ENCODE assay signal across 13 cellular contexts in the genomic region with DNA sequence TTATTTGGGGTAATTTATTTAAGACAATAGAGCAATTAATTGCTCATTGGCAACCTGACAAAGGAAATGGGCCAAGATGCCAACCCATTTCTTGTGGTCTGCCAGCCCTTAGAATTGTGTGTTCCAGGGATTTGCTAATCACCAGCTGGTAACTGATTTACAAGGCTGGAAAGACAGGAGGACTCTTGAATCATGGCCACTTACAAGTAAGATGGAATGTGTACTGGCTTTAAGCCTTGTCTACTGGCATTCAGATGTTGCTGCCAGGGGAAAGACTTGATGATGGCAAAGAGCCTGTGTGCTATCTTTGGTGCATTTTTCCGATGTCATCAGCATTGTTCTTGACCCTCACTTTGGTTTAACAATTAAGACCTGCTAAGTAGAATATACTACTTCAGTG.
DNase-seq lines count a peak whose midpoint lies in the region; ATAC-seq and TF ChIP-seq lines count a peak whose summit lies in the region.
"Had no signal": no experiment of that assay in that cellular context is flagged by ENCODE, and none has a peak within 500 bp of the region (broad histone marks: within the 10 kb centered on the region; RNA-seq: fewer than 3 reads in every experiment).

No MANE protein-coding gene starts in this region.

- no peaks in the 10 kb centered on the region for H4K20me1 ChIP-seq in SK-N-SH (ENCODE audit: insufficient read depth)

- intact Hi-C loops in left cardiac atrium (cut with DNase I) = no loop called here
- intact Hi-C loops in gastrocnemius medialis (cut with DNase I; ENCODE audit: low total_unique reads) = no loop called here

- H3K27ac ChIP-seq in SK-N-SH (ENCODE audit: low read depth in 2 of 2, low read length in 1 of 2) = no peak overlapping the region
- peak overlapping the region in 1 of 4 donors; percentile 12 for H3K27ac ChIP-seq in gastrocnemius medialis
- H3K27ac ChIP-seq: transverse colon had no signal

- H3K9me3 ChIP-seq in SK-N-SH = no peaks in the 10 kb centered on the region
- H3K9me3 ChIP-seq in gastrocnemius medialis = no peaks in the 10 kb centered on the region
- H3K9me3 ChIP-seq: transverse colon had no signal

- H3K27me3 ChIP-seq in SK-N-SH (ENCODE audit: insufficient read depth) (no peaks in the 10 kb centered on the region), gastrocnemius medialis (no peaks in the 10 kb centered on the region)
- H3K27me3 ChIP-seq: transverse colon had no signal

- peak; percentile 6 for DNase-seq in DMS79 treated with DMSO at 0.1 percent for 48 hours (lab: John Stamatoyannopoulos, UW)
- DNase-seq in DMS79 (lab: John Stamatoyannopoulos, UW) = no peak
- DNase-seq in SK-N-SH = no peak
- DNase-seq in left cardiac atrium = no peak
- no peak for DNase-seq in gastrocnemius medialis
- no peak for DNase-seq in middle frontal gyrus (ENCODE audit: extremely low spot score, low spot score)
- DNase-seq in activated CD4-positive, CD25-positive, alpha-beta regulatory T cell treated with anti-CD3 and anti-CD28 coated beads, Interleukin-2, amount 50 U/mL, for 72 hours = no peak
- DNase-seq: activated T-cell treated with anti-CD3 and anti-CD28 coated beads, Interleukin-2, amount 50 U/mL, for 1 hour; amniotic stem cell; NCI-H2171 treated with DMSO at 0.1 percent for 48 hours; transverse colon had no signal

- H3K4me1 ChIP-seq in SK-N-SH (ENCODE audit: control insufficient read depth in 1 of 2, insufficient read depth in 2 of 2, low read depth in 1 of 2, low read length in 1 of 2) = no peaks in the 10 kb centered on the region; a peak in 1 of 4 replicates
- peaks cover 11 to 12% of the 10 kb centered on the region in 2 donors for H3K4me1 ChIP-seq in gastrocnemius medialis
- H3K4me1 ChIP-seq: transverse colon had no signal

- no peaks in the 10 kb centered on the region; the same call in 1 of the 2 replicates for H3K9me2 ChIP-seq in SK-N-SH

- 100% methylated on average over 1 of the region's 1 CpG for WGBS in SK-N-SH (ENCODE audit: low lambda C conversion rate)

- ATAC-seq in left cardiac atrium = peak; percentile 89 to 92
- peak; percentile 73 to 75 for ATAC-seq in gastrocnemius medialis
- ATAC-seq in HG02840 (IDR thresholded peaks at IDR 0.05; ENCODE audit: low FRiP score, unreplicated experiment) = no peak
- ATAC-seq: activated CD4-positive, CD25-positive, alpha-beta regulatory T cell treated with anti-CD3 and anti-CD28 coated beads, Interleukin-2, amount 50 U/mL, for 24 hours had no signal

- TF ChIP-seq RAD21 in SK-N-SH (IDR thresholded peaks at IDR 0.05; ENCODE audit: low read length) = no peak

- H3K4me3 ChIP-seq in SK-N-SH (ENCODE audit: low read depth in 2 of 2, low read length in 1 of 2) (no peak overlapping the region), gastrocnemius medialis (no peak overlapping the region)
- H3K4me3 ChIP-seq: transverse colon had no signal

- CTCF ChIA-PET in SK-N-SH (lab: Yijun Ruan, JAX) = no interaction called here

- H3K36me3 ChIP-seq in SK-N-SH (replicated peaks in 1 of 2; ENCODE audit: control insufficient read depth in 1 of 2, insufficient read depth in 2 of 2, low read length in 1 of 2) (peaks cover 0 to 6% of the 10 kb centered on the region in 2 experiments), gastrocnemius medialis (no peaks in the 10 kb centered on the region)
- H3K36me3 ChIP-seq: transverse colon had no signal

- no peak overlapping the region for H2AFZ ChIP-seq in SK-N-SH (ENCODE audit: low read depth)

- POLR2A ChIA-PET in SK-N-SH (lab: Yijun Ruan, JAX) = no interaction called here

- TF ChIP-seq EP300 in SK-N-SH (IDR thresholded peaks at IDR 0.05; ENCODE audit: borderline replicate concordance in 1 of 2, low read depth in 1 of 2, low read length in 1 of 2) = peak in 1 of 2 experiments; percentile 39; a peak in 1 of 4 replicates

- in situ Hi-C loops in gastrocnemius medialis (cut with MboI; ENCODE audit: low sequenced_read_pairs in 4 of 4) = no loop called here

- no peaks in the 10 kb centered on the region for H3F3A ChIP-seq in SK-N-SH (replicated peaks; ENCODE audit: insufficient read depth)

- no peak for TF ChIP-seq POLR2A in gastrocnemius medialis (IDR thresholded peaks at IDR 0.05)

- TF ChIP-seq CTCF in SK-N-SH (IDR thresholded peaks at IDR 0.05) (no peak), gastrocnemius medialis (IDR thresholded peaks at IDR 0.05 in 4 of 5, conservative IDR thresholded peaks at IDR 0.05 in 1 of 5) (no peak)

- H3K79me2 ChIP-seq in SK-N-SH (ENCODE audit: insufficient read depth) = peaks cover 3% of the 10 kb centered on the region; the same call in 1 of the 2 replicates

- H3K4me2 ChIP-seq in SK-N-SH = no peak overlapping the region

- no peak overlapping the region for H3K9ac ChIP-seq in SK-N-SH

TF ChIP-seq in SK-N-SH, 30 proteins besides CTCF, POLR2A, EP300 and RAD21:
- peak; percentile 43 for TF ChIP-seq TCF12 (IDR thresholded peaks at IDR 0.05)
- no peak for TF ChIP-seq RXRA (IDR thresholded peaks at IDR 0.05; ENCODE audit: borderline replicate concordance, low read depth)
- peak; percentile 14; the same call in 1 of the 2 replicates for TF ChIP-seq NFIC (IDR thresholded peaks at IDR 0.05; ENCODE audit: borderline replicate concordance)
- TF ChIP-seq, protein P1, sequence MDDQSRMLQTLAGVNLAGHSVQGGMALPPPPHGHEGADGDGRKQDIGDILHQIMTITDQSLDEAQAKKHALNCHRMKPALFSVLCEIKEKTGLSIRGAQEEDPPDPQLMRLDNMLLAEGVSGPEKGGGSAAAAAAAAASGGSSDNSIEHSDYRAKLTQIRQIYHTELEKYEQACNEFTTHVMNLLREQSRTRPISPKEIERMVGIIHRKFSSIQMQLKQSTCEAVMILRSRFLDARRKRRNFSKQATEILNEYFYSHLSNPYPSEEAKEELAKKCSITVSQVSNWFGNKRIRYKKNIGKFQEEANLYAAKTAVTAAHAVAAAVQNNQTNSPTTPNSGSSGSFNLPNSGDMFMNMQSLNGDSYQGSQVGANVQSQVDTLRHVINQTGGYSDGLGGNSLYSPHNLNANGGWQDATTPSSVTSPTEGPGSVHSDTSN (IDR thresholded peaks at IDR 0.05) = peak; percentile 47; the same call in 1 of the 2 replicates
- TF ChIP-seq, protein P2, sequence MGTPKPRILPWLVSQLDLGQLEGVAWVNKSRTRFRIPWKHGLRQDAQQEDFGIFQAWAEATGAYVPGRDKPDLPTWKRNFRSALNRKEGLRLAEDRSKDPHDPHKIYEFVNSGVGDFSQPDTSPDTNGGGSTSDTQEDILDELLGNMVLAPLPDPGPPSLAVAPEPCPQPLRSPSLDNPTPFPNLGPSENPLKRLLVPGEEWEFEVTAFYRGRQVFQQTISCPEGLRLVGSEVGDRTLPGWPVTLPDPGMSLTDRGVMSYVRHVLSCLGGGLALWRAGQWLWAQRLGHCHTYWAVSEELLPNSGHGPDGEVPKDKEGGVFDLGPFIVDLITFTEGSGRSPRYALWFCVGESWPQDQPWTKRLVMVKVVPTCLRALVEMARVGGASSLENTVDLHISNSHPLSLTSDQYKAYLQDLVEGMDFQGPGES (IDR thresholded peaks at IDR 0.05; ENCODE audit: low read depth, low read length) = no peak
